Comparison of ENCODE assay signal across 29 cellular contexts in genomic region chr3:100082108-100082642, GRCh38.
"Had no signal": no experiment of that assay in that cellular context is flagged by ENCODE, and none has a peak within 500 bp of the region (broad histone marks: within the 10 kb centered on the region; RNA-seq: fewer than 3 reads in every experiment).

No MANE protein-coding gene starts in this region.

- H3K9me3 ChIP-seq: adrenal gland, heart right ventricle, left lung, right lobe of liver, upper lobe of left lung, vagina had no signal

- H3K36me3 Mint-ChIP-seq: brain, natural killer cell had no signal

- ATAC-seq: activated CD4-positive, alpha-beta T cell treated with anti-CD3 and anti-CD28 coated beads for 36 hours; esophagus mucosa; heart right ventricle; left lung; natural killer cell; right lobe of liver; stimulated activated effector memory CD8-positive, alpha-beta T cell treated with anti-CD3 and anti-CD28 coated beads, Interleukin-12 subunit alpha, Interleukin-12 subunit beta, amount 100 ng/mL, for 72 hours had no signal

- H3K27ac Mint-ChIP-seq: activated CD4-positive, alpha-beta T cell treated with anti-CD3 and anti-CD28 coated beads for 36 hours; activated naive CD4-positive, alpha-beta T cell treated with anti-CD3 and anti-CD28 coated beads for 36 hours; activated naive CD8-positive, alpha-beta T cell treated with anti-CD3 and anti-CD28 coated beads for 36 hours; brain; natural killer cell; stimulated activated effector memory CD8-positive, alpha-beta T cell treated with anti-CD3 and anti-CD28 coated beads, Interleukin-12 subunit alpha, Interleukin-12 subunit beta, amount 100 ng/mL, for 72 hours; stimulated activated naive CD8-positive, alpha-beta T cell treated with anti-CD3 and anti-CD28 coated beads, Interleukin-15, Interleukin-2, amounts not matched to agents 100 ng/mL and 50 ng/mL, for 24 hours had no signal

- H3K27me3 Mint-ChIP-seq: activated CD4-positive, alpha-beta T cell treated with anti-CD3 and anti-CD28 coated beads for 36 hours; brain; stimulated activated naive CD8-positive, alpha-beta T cell treated with anti-CD3 and anti-CD28 coated beads, Interleukin-15, Interleukin-2, amounts not matched to agents 100 ng/mL and 50 ng/mL, for 24 hours had no signal

- DNase-seq: activated CD4-positive, alpha-beta T cell treated with anti-CD3 and anti-CD28 coated beads for 36 hours; activated CD4-positive, alpha-beta T cell treated with anti-CD3 and anti-CD28 coated beads, Interleukin-2, amount 50 U/mL, for 48 hours; activated CD4-positive, CD25-positive, alpha-beta regulatory T cell; activated CD8-positive, alpha-beta memory T cell treated with anti-CD3 and anti-CD28 coated beads for 24 hours; activated effector memory CD4-positive, alpha-beta T cell treated with Interleukin-2 at 50 U/mL for 16 hours; activated naive CD4-positive, alpha-beta T cell treated with anti-CD3 and anti-CD28 coated beads for 36 hours; activated naive CD8-positive, alpha-beta T cell treated with anti-CD3 and anti-CD28 coated beads for 36 hours; adrenal gland; aorta; cerebellar nuclear complex; cortex of kidney; foreskin melanocyte; heart right ventricle; kidney glomerular epithelial cell; left lung; mesendoderm; natural killer cell; right lobe of liver; stimulated activated CD4-positive, alpha-beta T cell treated with anti-CD3 and anti-CD28 coated beads, Interleukin-4, amount 100 ng/mL, for 24 hours; T-helper 2 cell; upper lobe of left lung had no signal

- H3K36me3 ChIP-seq: adrenal gland, cardiac muscle cell, heart right ventricle, left lung, right lobe of liver, upper lobe of left lung, vagina had no signal

- H3K4me1 ChIP-seq: vagina had no signal

- H3K27me3 ChIP-seq: adrenal gland, cardiac muscle cell, heart right ventricle, left lung, right lobe of liver, upper lobe of left lung, vagina had no signal

- H3K27ac ChIP-seq: adrenal gland, cardiac muscle cell, right lobe of liver, upper lobe of left lung, vagina had no signal

- H3K4me3 Mint-ChIP-seq: activated CD4-positive, alpha-beta T cell treated with anti-CD3 and anti-CD28 coated beads for 36 hours; activated naive CD4-positive, alpha-beta T cell treated with anti-CD3 and anti-CD28 coated beads for 36 hours; activated naive CD8-positive, alpha-beta T cell treated with anti-CD3 and anti-CD28 coated beads for 36 hours; brain; natural killer cell; stimulated activated effector memory CD8-positive, alpha-beta T cell treated with anti-CD3 and anti-CD28 coated beads, Interleukin-12 subunit alpha, Interleukin-12 subunit beta, amount 100 ng/mL, for 72 hours; stimulated activated naive CD8-positive, alpha-beta T cell treated with anti-CD3 and anti-CD28 coated beads, Interleukin-15, Interleukin-2, amounts not matched to agents 100 ng/mL and 50 ng/mL, for 24 hours had no signal

- H3K4me3 ChIP-seq: adrenal gland, cardiac muscle cell, heart right ventricle, left lung, lung, right lobe of liver, skin epidermis, upper lobe of left lung, vagina had no signal

- H3K9me3 Mint-ChIP-seq: activated naive CD4-positive, alpha-beta T cell treated with anti-CD3 and anti-CD28 coated beads for 36 hours; activated naive CD8-positive, alpha-beta T cell treated with anti-CD3 and anti-CD28 coated beads for 36 hours; brain; natural killer cell; stimulated activated effector memory CD8-positive, alpha-beta T cell treated with anti-CD3 and anti-CD28 coated beads, Interleukin-12 subunit alpha, Interleukin-12 subunit beta, amount 100 ng/mL, for 72 hours; stimulated activated naive CD8-positive, alpha-beta T cell treated with anti-CD3 and anti-CD28 coated beads, Interleukin-15, Interleukin-2, amounts not matched to agents 100 ng/mL and 50 ng/mL, for 24 hours had no signal
